In genomic region chr2:149587220-149587949, GRCh38 we compare ENCODE assay signal across 8 cellular contexts. TPM values are rescaled to one million over a fixed set of nuclear protein-coding genes. Genes with fewer than 3 reads are reported as not detected.
DNase-seq lines count a peak whose midpoint lies in the region; ATAC-seq and TF ChIP-seq lines count a peak whose summit lies in the region.

Gene MMADHC, minus strand, starts transcription at chr2:149587775. Its CDS starts 678 bp downstream, at chr2:149587097.

- under 1% methylated on average over 45 of the region's 45 CpGs for WGBS in prostate gland
- WGBS in urinary bladder, result under 1% methylated on average over 45 of the region's 45 CpGs

- in situ Hi-C loops in GM13977 (cut with MboI; ENCODE audit: low pct_unique_long_range_greater_than_20kb, low sequenced_read_pairs, unreplicated experiment), result loop anchor here (25.0 kb wide), 2 partner anchors 900 to 1450 kb away; partner anchors contain the start of gene RND3

- ATAC-seq in HG02884 (IDR thresholded peaks at IDR 0.05; ENCODE audit: unreplicated experiment), result peak; percentile 97

- peak within 1 kb of the TSS; percentile 100 for H3K4me3 Mint-ChIP-seq in T-helper 1 cell treated with Interleukin-12 subunit alpha and Interleukin-12 subunit beta and Interleukin-4 antibody, amounts not matched to agents 30 μg/mL and 1 μg/mL, for 36 hours

- peak within 1 kb of the TSS; percentile 100 for H3K27ac Mint-ChIP-seq in T-helper 1 cell treated with Interleukin-12 subunit alpha and Interleukin-12 subunit beta and Interleukin-4 antibody, amounts not matched to agents 30 μg/mL and 1 μg/mL, for 36 hours

- peaks cover 26% of the 10 kb centered on the region for H3K27me3 Mint-ChIP-seq in T-helper 1 cell treated with Interleukin-12 subunit alpha and Interleukin-12 subunit beta and Interleukin-4 antibody, amounts not matched to agents 30 μg/mL and 1 μg/mL, for 36 hours (ENCODE audit: low read depth)

- H3K4me1 ChIP-seq in left ventricle myocardium inferior (peaks cover 47% of the 10 kb centered on the region), prostate gland (replicated peaks) (no peaks in the 10 kb centered on the region), urinary bladder (ENCODE audit: insufficient read depth) (no peaks in the 10 kb centered on the region)

- TF ChIP-seq POLR2A in prostate gland (IDR thresholded peaks at IDR 0.05), result peak; percentile 94

- H3K9me3 ChIP-seq in left ventricle myocardium inferior (replicated peaks) (no peaks in the 10 kb centered on the region), prostate gland (no peaks in the 10 kb centered on the region)

- H3K4me3 ChIP-seq in left ventricle myocardium inferior (peak within 1 kb of the TSS; percentile 86), prostate gland (peak within 1 kb of the TSS; percentile 59 to 90), urinary bladder (ENCODE audit: low read depth, low read length) (peak within 1 kb of the TSS; percentile 64)

- peak within 1 kb of the TSS; percentile 96 for H3K27ac ChIP-seq in left ventricle myocardium inferior (replicated peaks)
- peak within 1 kb of the TSS; percentile 90 to 98 for H3K27ac ChIP-seq in prostate gland
- H3K27ac ChIP-seq in urinary bladder (ENCODE audit: low read depth), result peak within 1 kb of the TSS; percentile 91

- peaks cover 32% of the 10 kb centered on the region for H3K4me1 Mint-ChIP-seq in T-helper 1 cell treated with Interleukin-12 subunit alpha and Interleukin-12 subunit beta and Interleukin-4 antibody, amounts not matched to agents 30 μg/mL and 1 μg/mL, for 36 hours (ENCODE audit: low read depth)

- DNase-seq in GM13977 (ENCODE audit: low spot score) (peak; percentile 77), NCI-H1694 (lab: John Stamatoyannopoulos, UW) (peak; percentile 94), amniotic stem cell (lab: John Stamatoyannopoulos, UW) (peak; percentile 92), left ventricle myocardium inferior (peak; percentile 94), prostate gland (ENCODE audit: low spot score) (peak; percentile 95)

- TF ChIP-seq CTCF in GM13977 (IDR thresholded peaks at IDR 0.05; ENCODE audit: extremely low read depth, insufficient read depth, missing control alignments) (no peak), left ventricle myocardium inferior (IDR thresholded peaks at IDR 0.05; ENCODE audit: borderline replicate concordance) (no peak), prostate gland (IDR thresholded peaks at IDR 0.05) (no peak)

- no peaks in the 10 kb centered on the region for H3K9me3 Mint-ChIP-seq in T-helper 1 cell treated with Interleukin-12 subunit alpha and Interleukin-12 subunit beta and Interleukin-4 antibody, amounts not matched to agents 30 μg/mL and 1 μg/mL, for 36 hours

- H3K36me3 ChIP-seq in left ventricle myocardium inferior (peaks cover 3% of the 10 kb centered on the region), prostate gland (no peaks in the 10 kb centered on the region), urinary bladder (ENCODE audit: insufficient read depth) (peaks cover 3% of the 10 kb centered on the region)

- intact Hi-C loops in left ventricle myocardium inferior (cut with micrococcal nuclease), result no loop called here
- intact Hi-C loops in prostate gland (cut with DNase I), result no loop called here

- H3K36me3 Mint-ChIP-seq in T-helper 1 cell treated with Interleukin-12 subunit alpha and Interleukin-12 subunit beta and Interleukin-4 antibody, amounts not matched to agents 30 μg/mL and 1 μg/mL, for 36 hours (ENCODE audit: low read depth), result peaks cover 25% of the 10 kb centered on the region

- H3K27me3 ChIP-seq in left ventricle myocardium inferior (ENCODE audit: low read depth) (no peaks in the 10 kb centered on the region), prostate gland (replicated peaks; ENCODE audit: insufficient read depth) (no peaks in the 10 kb centered on the region)

RNA-seq across cellular contexts. Expression of gene MMADHC, which starts in this region (rescaled TPM):
- total RNA-seq in left ventricle myocardium inferior (109 TPM), prostate gland (100 to 1,000 TPM in 1 of 2 donors, 10 to 100 TPM in 1; 63.7 to 121 TPM), urinary bladder (140 TPM)
- 88.5 TPM for polyA plus RNA-seq in urinary bladder

Comparison
In these comparisons a context has a peak if more than half of its experiments do, and no peak if none do; other contexts are left out.
1. Peak in every context shown above with its lines: DNase-seq, ATAC-seq, H3K4me3 ChIP-seq and H3K27ac ChIP-seq.